10 cellular contexts compared by ENCODE assay signal in genomic region chr6:69894578-69895347, GRCh38. TPM values are rescaled to one million over a fixed set of nuclear protein-coding genes. Genes with fewer than 3 reads are reported as not detected.
DNase-seq lines count a peak whose midpoint lies in the region; ATAC-seq and TF ChIP-seq lines count a peak whose summit lies in the region.
"Had no signal": no experiment of that assay in that cellular context is flagged by ENCODE, and none has a peak within 500 bp of the region (broad histone marks: within the 10 kb centered on the region; RNA-seq: fewer than 3 reads in every experiment).

No MANE protein-coding gene starts in this region.

- H3K27ac Mint-ChIP-seq in glutamatergic neuron (ENCODE audit: unreplicated experiment) (peak overlapping the region; percentile 91), Calu3 (ENCODE audit: unreplicated experiment) (no peak overlapping the region)
- H3K27ac Mint-ChIP-seq: activated naive CD8-positive, alpha-beta T cell treated with anti-CD3 and anti-CD28 coated beads, Interleukin-2, amount 10 ng/mL, durations not matched to agents 7 days and 5 days had no signal

- BruUV-seq in Calu3 (replicated peaks; lab: Mats Ljungman, UMichigan): no TSS peak

- H3K9me3 Mint-ChIP-seq in glutamatergic neuron (ENCODE audit: unreplicated experiment) (no peaks in the 10 kb centered on the region), Calu3 (ENCODE audit: low read depth, unreplicated experiment) (peaks cover 6% of the 10 kb centered on the region)

- intact Hi-C loops in Calu3 (cut with micrococcal nuclease; ENCODE audit: unreplicated experiment): no loop called here

- peaks cover 12% of the 10 kb centered on the region for H3K36me3 Mint-ChIP-seq in glutamatergic neuron (ENCODE audit: unreplicated experiment)
- H3K36me3 Mint-ChIP-seq in Calu3 (ENCODE audit: insufficient read depth, unreplicated experiment): no peaks in the 10 kb centered on the region
- H3K36me3 Mint-ChIP-seq: activated naive CD8-positive, alpha-beta T cell treated with anti-CD3 and anti-CD28 coated beads, Interleukin-2, amount 10 ng/mL, durations not matched to agents 7 days and 5 days had no signal

- DNase-seq in EH (ENCODE audit: low read depth): peak; percentile 89
- peak; percentile 9 for DNase-seq in NOMO-1 treated with dmso at 0.1 percent for 144 hours (lab: John Stamatoyannopoulos, UW; ENCODE audit: unreplicated experiment)
- no peak for DNase-seq in glutamatergic neuron
- DNase-seq in GDM1 (lab: John Stamatoyannopoulos, UW): no peak
- DNase-seq in Calu3: no peak
- no peak for DNase-seq in GM19240 (ENCODE audit: insufficient read length, low spot score)
- no peak for DNase-seq in NCI-H1436 treated with DMSO at 0.1 percent for 48 hours (lab: John Stamatoyannopoulos, UW)
- DNase-seq: activated naive CD8-positive, alpha-beta T cell treated with anti-CD3 and anti-CD28 coated beads, Interleukin-2, amount 10 ng/mL, durations not matched to agents 7 days and 5 days; stomach had no signal

- H3K4me1 Mint-ChIP-seq in glutamatergic neuron (ENCODE audit: low read depth, unreplicated experiment) (peaks cover 3% of the 10 kb centered on the region), Calu3 (ENCODE audit: low read depth, unreplicated experiment) (no peaks in the 10 kb centered on the region)

- ATAC-seq in HG02588 (IDR thresholded peaks at IDR 0.05; ENCODE audit: unreplicated experiment): peak; percentile 55

- CTCF ChIA-PET in Calu3 (lab: Charles Lee): no interaction called here

- TF ChIP-seq CTCF in glutamatergic neuron (IDR thresholded peaks at IDR 0.05; ENCODE audit: partially characterized antibody, unreplicated experiment) (no peak), Calu3 (IDR thresholded peaks at IDR 0.05; ENCODE audit: unreplicated experiment) (no peak)

- H3K4me3 Mint-ChIP-seq in glutamatergic neuron (ENCODE audit: unreplicated experiment) (no peak overlapping the region), Calu3 (ENCODE audit: low read depth, unreplicated experiment) (no peak overlapping the region)
- H3K4me3 Mint-ChIP-seq: activated naive CD8-positive, alpha-beta T cell treated with anti-CD3 and anti-CD28 coated beads, Interleukin-2, amount 10 ng/mL, durations not matched to agents 7 days and 5 days had no signal

- H3K27me3 Mint-ChIP-seq in glutamatergic neuron (ENCODE audit: unreplicated experiment) (no peaks in the 10 kb centered on the region), Calu3 (ENCODE audit: unreplicated experiment) (no peaks in the 10 kb centered on the region)

RNA-seq across cellular contexts. Expression of gene COL19A1, which starts 28.4 kb away (rescaled TPM):
- total RNA-seq in glutamatergic neuron (ENCODE audit: unreplicated experiment) (0.78 TPM), Calu3 (2022) (not detected in 2 replicates)

Comparison
In these comparisons a context has a peak if more than half of its experiments do, and no peak if none do; other contexts are left out.
1. DNase-seq: peak in EH (single experiment) and NOMO-1 treated with dmso at 0.1 percent for 144 hours (single experiment); none in glutamatergic neuron (single experiment), GDM1 (single experiment), Calu3 (single experiment), GM19240 (single experiment) and NCI-H1436 treated with DMSO at 0.1 percent for 48 hours (single experiment).